Comparison of ENCODE assay signal across 9 cellular contexts in the genomic region with DNA sequence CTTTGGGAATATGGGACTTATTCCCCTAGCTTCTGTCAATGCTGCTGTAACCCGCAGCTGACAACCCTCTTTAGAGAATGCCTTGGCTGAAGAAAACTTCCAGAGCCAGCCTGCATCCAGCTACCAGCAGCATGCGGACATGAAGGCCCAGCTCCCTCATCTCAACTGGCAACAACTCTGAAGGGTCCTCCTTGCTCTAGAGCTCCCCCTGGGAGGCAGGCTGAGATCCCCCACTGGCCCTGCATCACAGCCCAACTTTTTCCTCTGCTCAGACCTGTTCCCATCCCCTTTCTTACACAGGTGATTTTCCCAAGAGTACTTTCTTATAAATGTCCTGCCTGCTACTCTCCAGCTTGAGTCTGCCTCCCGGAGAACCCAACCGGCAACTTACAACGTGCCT. TPM values are rescaled to one million over a fixed set of nuclear protein-coding genes. Genes with fewer than 3 reads are reported as not detected.
DNase-seq lines count a peak whose midpoint lies in the region; ATAC-seq and TF ChIP-seq lines count a peak whose summit lies in the region.
"Had no signal": no experiment of that assay in that cellular context is flagged by ENCODE, and none has a peak within 500 bp of the region (broad histone marks: within the 10 kb centered on the region; RNA-seq: fewer than 3 reads in every experiment).

No MANE protein-coding gene starts in this region.

- H3K36me3 ChIP-seq in SJCRH30: no peaks in the 10 kb centered on the region
- H3K36me3 ChIP-seq in effector memory CD4-positive, alpha-beta T cell (ENCODE audit: control insufficient read depth, insufficient read depth, low read length): no peaks in the 10 kb centered on the region

- POLR2A ChIA-PET in AG04450 (lab: Yijun Ruan, JAX): no interaction called here

- H3K4me3 ChIP-seq in AG04450 (ENCODE audit: low read depth, low read length) (no peak overlapping the region), SJCRH30 (no peak overlapping the region)
- no peak overlapping the region for H3K4me3 ChIP-seq in effector memory CD4-positive, alpha-beta T cell (ENCODE audit: insufficient read depth, low read depth, low read length, poor library complexity, severe bottlenecking)

- TF ChIP-seq CTCF in AG04450 (IDR thresholded peaks at IDR 0.05; ENCODE audit: low read depth, low read length) (peak; percentile 33), foreskin keratinocyte (conservative IDR thresholded peaks at IDR 0.05) (peak; percentile 44)

- no peaks in the 10 kb centered on the region for H3K9me3 ChIP-seq in AG04450 (ENCODE audit: control insufficient read depth, insufficient read depth, low read length)
- no peaks in the 10 kb centered on the region for H3K9me3 ChIP-seq in SJCRH30 (replicated peaks)
- H3K9me3 ChIP-seq in effector memory CD4-positive, alpha-beta T cell (ENCODE audit: control insufficient read depth, low read length): no peaks in the 10 kb centered on the region

- no peak for ATAC-seq in foreskin keratinocyte

- H3K27me3 ChIP-seq in AG04450 (ENCODE audit: control insufficient read depth, insufficient read depth, low read length): peaks cover 4% of the 10 kb centered on the region
- H3K27me3 ChIP-seq in SJCRH30: no peaks in the 10 kb centered on the region
- H3K27me3 ChIP-seq in foreskin keratinocyte: no peaks in the 10 kb centered on the region
- no peaks in the 10 kb centered on the region for H3K27me3 ChIP-seq in effector memory CD4-positive, alpha-beta T cell (replicated peaks; ENCODE audit: control insufficient read depth, insufficient read depth, low read length, poor library complexity, severe bottlenecking)

- DNase-seq in AG04450 (ENCODE audit: low read depth, low spot score) (no peak), ELF-1 (ENCODE audit: low read depth, low spot score) (peak; percentile 69), SJCRH30 (peak; percentile 10 to 37), foreskin keratinocyte (no peak), NOMO-1 treated with DMSO at 0.1 percent for 48 hours (lab: John Stamatoyannopoulos, UW; ENCODE audit: unreplicated experiment) (no peak), NCI-H2081 (lab: John Stamatoyannopoulos, UW) (no peak), NCI-H1694 (lab: John Stamatoyannopoulos, UW) (no peak)
- no peak for DNase-seq in effector memory CD4-positive, alpha-beta T cell
- DNase-seq: naive B cell had no signal

- H3K4me1 ChIP-seq in SJCRH30 (no peaks in the 10 kb centered on the region), foreskin keratinocyte (no peaks in the 10 kb centered on the region)
- no peaks in the 10 kb centered on the region for H3K4me1 ChIP-seq in effector memory CD4-positive, alpha-beta T cell (ENCODE audit: control insufficient read depth, insufficient read depth, low read length, poor library complexity, severe bottlenecking)

- H3K27ac ChIP-seq in AG04450 (ENCODE audit: low read depth, low read length) (no peak overlapping the region), SJCRH30 (no peak overlapping the region), foreskin keratinocyte (no peak overlapping the region)
- no peak overlapping the region for H3K27ac ChIP-seq in effector memory CD4-positive, alpha-beta T cell (ENCODE audit: insufficient read depth, low read length, poor library complexity, severe bottlenecking)

- CTCF ChIA-PET in AG04450 (lab: Charles Lee): interaction anchor here (0.5 to 9.7 kb wide), 6 partner anchors 12 to 285 kb away, joined by 4 to 260 read pairs (median 10); a partner anchor contains a TSS

RNA-seq across cellular contexts. Expression of a gene that starts 18.7 kb away (rescaled TPM):
- polyA plus RNA-seq in AG04450 (2011; rRNA removed) (not detected in 2 replicates), foreskin keratinocyte (not detected in 2 replicates)
- polyA minus RNA-seq in AG04450 (2011; rRNA and poly(A)+ RNA removed): not detected in 2 replicates
- not detected in 2 replicates for total RNA-seq in SJCRH30 (2014; rRNA removed; shearing (Covaris generic))
- not detected in 2 replicates for total RNA-seq in foreskin keratinocyte

RNA-seq across cellular contexts. Expression of a gene that starts 32.2 kb away (rescaled TPM):
- polyA plus RNA-seq in AG04450 (2011; rRNA removed): 19.0 and 25.0 TPM in 2 replicates
- polyA minus RNA-seq in AG04450 (2011; rRNA and poly(A)+ RNA removed): 11.2 and 24.5 TPM in 2 replicates
- total RNA-seq in SJCRH30 (2014; rRNA removed; shearing (Covaris generic)): 18.5 and 22.1 TPM in 2 replicates
- 9.7 and 10.0 TPM in 2 replicates for total RNA-seq in foreskin keratinocyte
- 1.9 and 2.2 TPM in 2 replicates for polyA plus RNA-seq in foreskin keratinocyte

Comparison
In these comparisons a context has a peak if more than half of its experiments do, and no peak if none do; other contexts are left out.
1. DNase-seq: peak in ELF-1 (single experiment) and SJCRH30 (2 of 2); none in AG04450 (single experiment), foreskin keratinocyte (0 of 2), NOMO-1 treated with DMSO at 0.1 percent for 48 hours (single experiment), NCI-H2081 (0 of 2), NCI-H1694 (single experiment) and effector memory CD4-positive, alpha-beta T cell (0 of 3).